In the genomic region with DNA sequence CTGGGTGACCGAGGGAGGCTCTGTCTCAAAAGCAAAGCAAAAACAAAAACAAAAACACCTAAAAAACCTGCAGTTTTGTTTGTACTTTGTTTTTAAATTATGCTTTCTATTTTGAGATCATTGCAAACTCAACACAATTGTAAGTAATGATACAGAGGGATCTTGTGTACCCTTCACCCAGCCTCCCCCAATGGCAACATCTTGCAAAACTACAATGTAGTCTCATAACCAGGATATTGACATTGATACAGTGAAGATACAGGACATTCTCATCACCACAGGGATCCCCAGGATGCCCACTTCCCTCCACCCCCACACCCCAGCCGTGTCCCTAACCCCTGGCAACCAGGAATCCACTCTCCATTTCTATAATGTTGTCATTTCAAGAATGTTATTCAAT, we compare ENCODE assay signal across 1 cellular context.
TF ChIP-seq lines count a peak whose summit lies in the region.

No MANE protein-coding gene starts in this region.

TF ChIP-seq in K562, 482 proteins besides CTCF, POLR2A, EP300 and RAD21:
- TF ChIP-seq E2F3 (CRISPR knock-in tag; IDR thresholded peaks at IDR 0.05) (no peak), TRIM24 (IDR thresholded peaks at IDR 0.05) (peak; percentile 53 to 65; a peak in 3 of 4 replicates), TRIM28 (IDR thresholded peaks at IDR 0.05) (0 out of 2 replicates have a peak, but pooled peaks have one; percentile 49)
